In the genomic region with DNA sequence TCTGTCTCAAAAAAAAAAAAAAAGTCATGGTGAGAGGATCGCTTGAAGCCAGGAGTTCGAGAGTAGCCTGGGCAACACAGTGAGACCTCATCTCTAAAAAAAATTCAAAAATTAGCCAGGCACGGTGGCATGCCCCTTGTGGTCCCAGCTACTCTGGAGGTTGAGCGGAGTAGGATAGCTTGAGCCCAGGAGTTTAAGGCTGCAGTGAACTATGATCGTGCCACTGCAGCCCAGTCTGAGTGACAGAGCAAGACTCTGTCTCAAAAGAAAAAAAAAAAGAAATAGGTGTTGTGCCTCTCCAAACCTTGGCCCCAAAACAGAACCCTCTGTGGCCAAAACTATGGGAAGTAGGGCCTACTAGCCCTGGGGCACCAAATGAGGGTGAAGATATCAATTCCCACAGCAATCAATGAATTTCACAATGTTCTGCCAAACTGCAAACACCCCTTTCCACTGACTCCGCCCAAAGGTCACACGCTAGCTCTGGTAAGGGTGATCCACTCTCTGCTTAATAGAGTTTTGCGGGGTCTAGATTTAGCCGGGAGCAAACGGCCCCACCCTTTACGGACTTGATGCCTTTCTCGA, we compare ENCODE assay signal across 8 cellular contexts. TPM values are rescaled to one million over a fixed set of nuclear protein-coding genes. Genes with fewer than 3 reads are reported as not detected.
DNase-seq lines count a peak whose midpoint lies in the region; ATAC-seq, FAIRE-seq and TF ChIP-seq lines count a peak whose summit lies in the region.

No MANE protein-coding gene starts in this region.

- no peaks in the 10 kb centered on the region for H3K79me2 ChIP-seq in mammary epithelial cell (ENCODE audit: insufficient read depth, low read length)

- no peak for TF ChIP-seq POLR2A in A549 (IDR thresholded peaks at IDR 0.05; ENCODE audit: low read length)

- TF ChIP-seq EP300 in A549 (IDR thresholded peaks at IDR 0.05), result no peak

- H4K20me1 ChIP-seq in mammary epithelial cell (ENCODE audit: insufficient read depth, low read length), result no peaks in the 10 kb centered on the region

- TSS peak; percentile 46 for BruUV-seq in mammary epithelial cell (replicated peaks; lab: Mats Ljungman, UMichigan)

- in situ Hi-C loops in mammary epithelial cell (cut with MboI; ENCODE audit: low sequenced_read_pairs in 2 of 2), result no loop called here

- intact Hi-C loops in mammary epithelial cell (cut with micrococcal nuclease) (loop anchor here (1.0 to 2.0 kb wide), 2 partner anchors 30 to 33 kb away; no protein-coding TSS in a partner anchor), mucosa of descending colon (cut with DNase I, micrococcal nuclease) (no loop called here)

- dilution Hi-C loops in mammary epithelial cell (cut with HindIII; ENCODE audit: low sequenced_read_pairs), result no loop called here

- H3K27me3 ChIP-seq in HUES6 (ENCODE audit: control insufficient read depth, insufficient read depth, low read length) (peaks cover under 1% of the 10 kb centered on the region; the same call in 1 of the 2 replicates), mammary epithelial cell (ENCODE audit: insufficient read depth, low read length) (no peaks in the 10 kb centered on the region)

- peak overlapping the region; percentile 22; the same call in 2 of the 3 replicates for H3K4me3 ChIP-seq in A549
- peak overlapping the region; percentile 67 for H3K4me3 ChIP-seq in HUES6 (ENCODE audit: low read depth, low read length)
- H3K4me3 ChIP-seq in mammary epithelial cell (replicated peaks in 1 of 3; ENCODE audit: insufficient read depth in 1 of 3, low read depth in 2 of 3, low read length in 3 of 3), result peak overlapping the region; percentile 11 to 40 (median 17)
- peak overlapping the region; percentile 24 for H3K4me3 ChIP-seq in mucosa of descending colon

- H3K9ac ChIP-seq in HUES6 (ENCODE audit: low read length) (no peak overlapping the region), mammary epithelial cell (ENCODE audit: insufficient read depth, low read length) (no peak overlapping the region)

- H3K4me1 ChIP-seq in A549 (peaks cover 33% of the 10 kb centered on the region), HUES6 (ENCODE audit: control insufficient read depth, insufficient read depth, low read length) (peaks cover 42% of the 10 kb centered on the region), mammary epithelial cell (ENCODE audit: insufficient read depth, low read length) (peaks cover 15% of the 10 kb centered on the region), mucosa of descending colon (ENCODE audit: low read depth) (peaks cover 15% of the 10 kb centered on the region)

- no peak for TF ChIP-seq RAD21 in A549 (conservative IDR thresholded peaks at IDR 0.05 in 1 of 2, IDR thresholded peaks at IDR 0.05 in 1 of 2)

- WGBS in A549 (ENCODE audit: missing lambda C conversion rate), result 37% methylated on average over 12 of the region's 12 CpGs
- WGBS in mammary epithelial cell (ENCODE audit: low coverage, missing lambda C conversion rate), result 46% methylated on average over 11 of the region's 12 CpGs

- CTCF ChIA-PET in A549 (lab: Yijun Ruan, JAX), result interaction anchor here (0.6 to 1.3 kb wide), 2 partner anchors 21 to 33 kb away, joined by 4 to 7 read pairs; no protein-coding TSS in a partner anchor
- CTCF ChIA-PET in mammary epithelial cell (lab: Charles Lee; ENCODE audit: low non-redundant PET), result no interaction called here

- ATAC-seq in A549, result peak in 1 of 2 experiments; percentile 4; a peak in 1 of 6 replicates
- ATAC-seq in mucosa of descending colon, result no peak
- ATAC-seq in HG03565 (IDR thresholded peaks at IDR 0.05; ENCODE audit: unreplicated experiment), result no peak
- ATAC-seq in omental fat pad (ENCODE audit: low FRiP score), result no peak

- no peak for TF ChIP-seq CTCF in A549 (IDR thresholded peaks at IDR 0.05)
- TF ChIP-seq CTCF in mammary epithelial cell (conservative IDR thresholded peaks at IDR 0.05 in 1 of 2, IDR thresholded peaks at IDR 0.05 in 1 of 2; ENCODE audit: extremely low read depth in 1 of 2, insufficient read depth in 1 of 2, low read depth in 1 of 2, low read length in 2 of 2), result no peak
- no peak for TF ChIP-seq CTCF in mucosa of descending colon (IDR thresholded peaks at IDR 0.05)
- no peak for TF ChIP-seq CTCF in omental fat pad (IDR thresholded peaks at IDR 0.05)

- H3K9me3 ChIP-seq in A549 (no peaks in the 10 kb centered on the region), HUES6 (ENCODE audit: control insufficient read depth, insufficient read depth, low read depth, low read length) (no peaks in the 10 kb centered on the region), mammary epithelial cell (replicated peaks; ENCODE audit: insufficient read depth, low read length) (no peaks in the 10 kb centered on the region), mucosa of descending colon (no peaks in the 10 kb centered on the region)

- DNase-seq in A549 (ENCODE audit: low read depth in 1 of 2, low spot score in 1 of 2), result no peak
- no peak for DNase-seq in mammary epithelial cell
- DNase-seq in mucosa of descending colon, result peak in 1 of 3 donors; percentile 18
- DNase-seq in AG08396 (ENCODE audit: low spot score), result no peak
- DNase-seq in GDM1 (lab: John Stamatoyannopoulos, UW), result no peak
- DNase-seq in omental fat pad (ENCODE audit: low spot score), result no peak

- H2AFZ ChIP-seq in mammary epithelial cell (ENCODE audit: low read depth, low read length), result peak overlapping the region; percentile 90

- POLR2A ChIA-PET in A549 (lab: Yijun Ruan, JAX), result interaction anchor here (0.5 to 3.1 kb wide), 4 partner anchors 20 to 33 kb away, joined by 3 to 18 read pairs (median 4); a partner anchor contains a TSS

- H3K36me3 ChIP-seq in HUES6 (ENCODE audit: control insufficient read depth, insufficient read depth, low read length) (no peaks in the 10 kb centered on the region), mammary epithelial cell (ENCODE audit: insufficient read depth, low read length) (no peaks in the 10 kb centered on the region), mucosa of descending colon (ENCODE audit: low read depth) (no peaks in the 10 kb centered on the region)

- H3K4me2 ChIP-seq in A549 (peak overlapping the region; percentile 91), mammary epithelial cell (ENCODE audit: insufficient read depth, low read depth, low read length) (peak overlapping the region; percentile 99)

- FAIRE-seq in A549 (lab: Jason Lieb, UNC), result no peak

- H3K27ac ChIP-seq in A549 (peak overlapping the region; percentile 88 to 96), HUES6 (ENCODE audit: low read depth, low read length) (no peak overlapping the region), mammary epithelial cell (ENCODE audit: insufficient read depth, low read depth, low read length) (peak overlapping the region; percentile 42)

TF ChIP-seq in A549, 52 proteins besides CTCF, POLR2A, EP300 and RAD21 (continues in another document):
- TF ChIP-seq, protein P1, sequence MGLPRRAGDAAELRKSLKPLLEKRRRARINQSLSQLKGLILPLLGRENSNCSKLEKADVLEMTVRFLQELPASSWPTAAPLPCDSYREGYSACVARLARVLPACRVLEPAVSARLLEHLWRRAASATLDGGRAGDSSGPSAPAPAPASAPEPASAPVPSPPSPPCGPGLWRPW (IDR thresholded peaks at IDR 0.05), result no peak
- TF ChIP-seq GATA3 (IDR thresholded peaks at IDR 0.05; ENCODE audit: borderline replicate concordance) (no peak), HEYL (CRISPR knock-in tag; IDR thresholded peaks at IDR 0.05) (no peak), BHLHE40 (IDR thresholded peaks at IDR 0.05; ENCODE audit: low read depth, low read length) (no peak), JUN (IDR thresholded peaks at IDR 0.05) (0 out of 5 replicates have a peak, but pooled peaks of 1 of the 2 experiments have one; percentile 30)
- TF ChIP-seq, protein P2, sequence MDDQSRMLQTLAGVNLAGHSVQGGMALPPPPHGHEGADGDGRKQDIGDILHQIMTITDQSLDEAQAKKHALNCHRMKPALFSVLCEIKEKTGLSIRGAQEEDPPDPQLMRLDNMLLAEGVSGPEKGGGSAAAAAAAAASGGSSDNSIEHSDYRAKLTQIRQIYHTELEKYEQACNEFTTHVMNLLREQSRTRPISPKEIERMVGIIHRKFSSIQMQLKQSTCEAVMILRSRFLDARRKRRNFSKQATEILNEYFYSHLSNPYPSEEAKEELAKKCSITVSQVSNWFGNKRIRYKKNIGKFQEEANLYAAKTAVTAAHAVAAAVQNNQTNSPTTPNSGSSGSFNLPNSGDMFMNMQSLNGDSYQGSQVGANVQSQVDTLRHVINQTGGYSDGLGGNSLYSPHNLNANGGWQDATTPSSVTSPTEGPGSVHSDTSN (IDR thresholded peaks at IDR 0.05), result no peak

RNA-seq across cellular contexts. Expression of a gene that starts 16.9 kb away (rescaled TPM):
- polyA plus RNA-seq in A549 (2011; rRNA removed) (0.45 and 0.91 TPM in 2 replicates), A549 (2017; fragmentation: RNase III; extraction: RNeasy Plus Mini Kit Qiagen cat#74134 plus additional on column Dnase treatment) (0.79 to 1.0 TPM (median 1.0 TPM) in 3 replicates), mammary epithelial cell (0.93 TPM)
- polyA plus RNA-seq in A549 (2012; cell fraction: cytosol; rRNA removed), result 1.1 and 1.4 TPM in 2 replicates
- 1.7 and 2.3 TPM in 2 replicates for polyA plus RNA-seq in A549 (2012; cell fraction: nucleus; rRNA removed)
- 0.66 and 0.92 TPM in 2 replicates for polyA minus RNA-seq in A549 (2011; rRNA and poly(A)+ RNA removed)
- total RNA-seq in mammary epithelial cell (1 to 10 TPM in 1 of 2 donors, under 1 TPM in 1; 0.42 to 1.3 TPM), mucosa of descending colon (under 1 TPM in 2 of 3 donors, not detected in 1; 0.32 to 0.72 TPM), omental fat pad (10 to 100 TPM in 1 of 4 donors, 1 to 10 TPM in 3; 2.1 to 14.6 (median 3.4) TPM)
- polyA minus RNA-seq in mammary epithelial cell, result not detected

RNA-seq across cellular contexts. Expression of a gene that starts 32.1 kb away (rescaled TPM):
- polyA plus RNA-seq in A549 (2011; rRNA removed) (26.5 and 38.6 TPM in 2 replicates), A549 (2017; fragmentation: RNase III; extraction: RNeasy Plus Mini Kit Qiagen cat#74134 plus additional on column Dnase treatment) (19.5 to 21.4 TPM (median 20.1 TPM) in 3 replicates), mammary epithelial cell (3.1 TPM)
- polyA plus RNA-seq in A549 (2012; cell fraction: cytosol; rRNA removed), result 23.7 and 28.6 TPM in 2 replicates
- 31.7 and 32.8 TPM in 2 replicates for polyA plus RNA-seq in A549 (2012; cell fraction: nucleus; rRNA removed)
- 80.6 and 90.3 TPM in 2 replicates for polyA minus RNA-seq in A549 (2011; rRNA and poly(A)+ RNA removed)
- total RNA-seq in mammary epithelial cell (10 to 100 TPM; 10.2 to 13.1 TPM), mucosa of descending colon (10 to 100 TPM in 2 of 3 donors, 1 to 10 TPM in 1; 4.4 to 16.1 (median 10.8) TPM), omental fat pad (1 to 10 TPM in 1 of 4 donors, under 1 TPM in 2, not detected in 1; 0.48 to 2.6 (median 0.65) TPM)
- polyA minus RNA-seq in mammary epithelial cell, result 41.8 TPM

RNA-seq across cellular contexts. Expression of a gene that starts 33.8 kb away (rescaled TPM):
- polyA plus RNA-seq in A549 (2011; rRNA removed) (140 and 141 TPM in 2 replicates), A549 (2017; fragmentation: RNase III; extraction: RNeasy Plus Mini Kit Qiagen cat#74134 plus additional on column Dnase treatment) (295 to 306 TPM (median 302 TPM) in 3 replicates), mammary epithelial cell (74.1 TPM)
- polyA plus RNA-seq in A549 (2012; cell fraction: cytosol; rRNA removed), result 45.1 and 50.9 TPM in 2 replicates
- 40.3 and 49.7 TPM in 2 replicates for polyA plus RNA-seq in A549 (2012; cell fraction: nucleus; rRNA removed)
- polyA minus RNA-seq in A549 (2011; rRNA and poly(A)+ RNA removed), result 131 and 145 TPM in 2 replicates
- total RNA-seq in mammary epithelial cell (100 to 1,000 TPM; 155 to 227 TPM), mucosa of descending colon (100 to 1,000 TPM in 2 of 3 donors, 10 to 100 TPM in 1; 74.3 to 114 (median 102) TPM), omental fat pad (100 to 1,000 TPM in 3 of 4 donors, 10 to 100 TPM in 1; 98.0 to 263 (median 147) TPM)
- polyA minus RNA-seq in mammary epithelial cell, result 151 TPM

Comparison
In these comparisons a context has a peak if more than half of its experiments do, and no peak if none do; other contexts are left out.
1. H3K4me3 ChIP-seq: peak in every context shown above with its lines; median percentile 67 in HUES6; 24 in mucosa of descending colon; 22 in A549; 17 in mammary epithelial cell.